In genomic region chr2:98020992-98021713, GRCh38 we compare ENCODE assay signal across 1 cellular context.
TF ChIP-seq lines count a peak whose summit lies in the region.

No MANE protein-coding gene starts in this region.

TF ChIP-seq in GM23338, 12 proteins besides CTCF, POLR2A, EP300 and RAD21 (continued from another document):
- no peak for TF ChIP-seq REST (IDR thresholded peaks at IDR 0.05; ENCODE audit: unreplicated experiment)
- TF ChIP-seq ZNF114 (CRISPR knock-in tag; IDR thresholded peaks at IDR 0.05) = no peak
TF ChIP-seq in GM23338: peak in this region for 0.
